ENCODE assay signal across 17 cellular contexts in genomic region chr12:49979791-49980190, GRCh38. TPM values are rescaled to one million over a fixed set of nuclear protein-coding genes. Genes with fewer than 3 reads are reported as not detected.
A peak's percentile ranks its signal among the peaks of the same experiment; 100 is the strongest.
DNase-seq lines count a peak whose midpoint lies in the region; ATAC-seq and TF ChIP-seq lines count a peak whose summit lies in the region.
"Had no signal": no experiment of that assay in that cellular context is flagged by ENCODE, and none has a peak within 500 bp of the region (broad histone marks: within the 10 kb centered on the region; RNA-seq: fewer than 3 reads in every experiment).

No MANE protein-coding gene starts in this region.

- CTCF ChIA-PET in SK-N-SH (lab: Yijun Ruan, JAX) = interaction anchor here (1.1 to 12.7 kb wide), 10 partner anchors 11 to 112 kb away, joined by 3 to 176 read pairs (median 20); no protein-coding TSS in a partner anchor

- ATAC-seq in SK-N-SH treated with all-trans-retinoic acid at 6 μM for 48 hours = no peak
- ATAC-seq in aorta (ENCODE audit: low FRiP score) = no peak
- no peak for ATAC-seq in GM18502 (IDR thresholded peaks at IDR 0.05; ENCODE audit: poor library complexity, unreplicated experiment)
- ATAC-seq: A549 had no signal

- H3K79me2 ChIP-seq in SK-N-SH (ENCODE audit: insufficient read depth) = no peaks in the 10 kb centered on the region

- WGBS in SK-N-SH (ENCODE audit: low lambda C conversion rate) = 90% methylated on average over 3 of the region's 3 CpGs
- 92 to 98% methylated on average over 3 of the region's 3 CpGs for WGBS in aorta, 2 donors

- H3K4me2 ChIP-seq in SK-N-SH = no peak overlapping the region
- H3K4me2 ChIP-seq: A549 had no signal

- TF ChIP-seq CTCF in SK-N-SH (IDR thresholded peaks at IDR 0.05) (no peak), type B pancreatic cell (conservative IDR thresholded peaks at IDR 0.05) (no peak)

- H4K20me1 ChIP-seq in SK-N-SH (ENCODE audit: insufficient read depth) = no peaks in the 10 kb centered on the region

- TF ChIP-seq RAD21 in SK-N-SH (IDR thresholded peaks at IDR 0.05; ENCODE audit: low read length) = no peak

- peak; percentile 9 for DNase-seq in SK-N-SH
- DNase-seq in MV-4-11 (lab: John Stamatoyannopoulos, UW) = peak; percentile 53
- DNase-seq in type B pancreatic cell (ENCODE audit: extremely low spot score, unreplicated experiment) = no peak
- DNase-seq in aorta = no peak
- no peak for DNase-seq in Ammon's horn (ENCODE audit: low spot score)
- DNase-seq: Calu3; CD4-positive, CD25-positive, alpha-beta regulatory T cell; DMS79; NCI-H1092; NCI-H2107; SHP77 had no signal

- H3K36me3 ChIP-seq in SK-N-SH (replicated peaks in 1 of 2; ENCODE audit: control insufficient read depth in 1 of 2, insufficient read depth in 2 of 2, low read length in 1 of 2) (no peaks in the 10 kb centered on the region), aorta (ENCODE audit: control insufficient read depth in 1 of 2, insufficient read depth in 2 of 2, low read length in 1 of 2) (no peaks in the 10 kb centered on the region)

- no peaks in the 10 kb centered on the region for H3K9me2 ChIP-seq in SK-N-SH

- H3K4me1 ChIP-seq in SK-N-SH (ENCODE audit: control insufficient read depth in 1 of 2, insufficient read depth in 2 of 2, low read depth in 1 of 2, low read length in 1 of 2) (peaks cover 14 to 83% of the 10 kb centered on the region in 2 experiments), aorta (ENCODE audit: control insufficient read depth in 1 of 2, insufficient read depth in 2 of 2, low read length in 2 of 2) (no peaks in the 10 kb centered on the region)
- H3K4me1 ChIP-seq: A549 had no signal

- peaks cover 21% of the 10 kb centered on the region for H3F3A ChIP-seq in SK-N-SH (replicated peaks; ENCODE audit: insufficient read depth)

- H3K4me3 Mint-ChIP-seq in dendritic cell treated with granulocyte-macrophage colony-stimulating factor and Interleukin-4, amounts not matched to agents 40 ng/mL and 50 ng/mL, for 4 days = no peak overlapping the region
- H3K4me3 Mint-ChIP-seq in type B pancreatic cell = no peak overlapping the region
- H3K4me3 Mint-ChIP-seq: CD4-positive, CD25-positive, alpha-beta regulatory T cell; IgD-negative memory B cell had no signal

- POLR2A ChIA-PET in SK-N-SH (lab: Yijun Ruan, JAX) = interaction anchor here (0.9 to 1.9 kb wide), 2 partner anchors 37 to 111 kb away, joined by 4 to 5 read pairs; no protein-coding TSS in a partner anchor

- H3K27ac ChIP-seq in SK-N-SH (ENCODE audit: low read depth in 2 of 2, low read length in 1 of 2) (peak overlapping the region in 1 of 2 experiments; percentile 98; a peak in 2 of 4 replicates), aorta (ENCODE audit: low read depth in 1 of 2, low read length in 2 of 2) (no peak overlapping the region)
- H3K27ac ChIP-seq: A549 had no signal

- H3K27me3 Mint-ChIP-seq in dendritic cell treated with granulocyte-macrophage colony-stimulating factor and Interleukin-4, amounts not matched to agents 40 ng/mL and 50 ng/mL, for 4 days = no peaks in the 10 kb centered on the region
- H3K27me3 Mint-ChIP-seq in type B pancreatic cell = no peaks in the 10 kb centered on the region
- H3K27me3 Mint-ChIP-seq: CD4-positive, CD25-positive, alpha-beta regulatory T cell; IgD-negative memory B cell had no signal

- H3K27me3 ChIP-seq in SK-N-SH (ENCODE audit: insufficient read depth) (no peaks in the 10 kb centered on the region), aorta (ENCODE audit: control insufficient read depth in 1 of 2, insufficient read depth in 2 of 2, low read length in 1 of 2) (no peaks in the 10 kb centered on the region)

- H3K9me3 ChIP-seq in SK-N-SH = no peaks in the 10 kb centered on the region
- no peaks in the 10 kb centered on the region for H3K9me3 ChIP-seq in aorta (ENCODE audit: control insufficient read depth, low read length)
- H3K9me3 ChIP-seq: A549 had no signal

- no peak overlapping the region for H3K9ac ChIP-seq in SK-N-SH

- intact Hi-C loops in dendritic cell treated with granulocyte-macrophage colony-stimulating factor and Interleukin-4, amounts not matched to agents 40 ng/mL and 50 ng/mL, for 4 days (cut with micrococcal nuclease) = no loop called here
- intact Hi-C loops in aorta (cut with DNase I) = no loop called here

- no peaks in the 10 kb centered on the region for H3K36me3 Mint-ChIP-seq in dendritic cell treated with granulocyte-macrophage colony-stimulating factor and Interleukin-4, amounts not matched to agents 40 ng/mL and 50 ng/mL, for 4 days (ENCODE audit: low read depth)
- no peaks in the 10 kb centered on the region for H3K36me3 Mint-ChIP-seq in type B pancreatic cell
- H3K36me3 Mint-ChIP-seq: CD4-positive, CD25-positive, alpha-beta regulatory T cell; IgD-negative memory B cell had no signal

- H3K4me3 ChIP-seq in SK-N-SH (ENCODE audit: low read depth in 2 of 2, low read length in 1 of 2) (no peak overlapping the region), aorta (ENCODE audit: low read length in 2 of 2) (no peak overlapping the region)
- H3K4me3 ChIP-seq: A549 had no signal

- H2AFZ ChIP-seq in SK-N-SH (ENCODE audit: low read depth) = no peak overlapping the region

- peak overlapping the region; percentile 93 for H3K27ac Mint-ChIP-seq in dendritic cell treated with granulocyte-macrophage colony-stimulating factor and Interleukin-4, amounts not matched to agents 40 ng/mL and 50 ng/mL, for 4 days
- H3K27ac Mint-ChIP-seq in type B pancreatic cell = peak overlapping the region; percentile 23
- H3K27ac Mint-ChIP-seq: IgD-negative memory B cell had no signal

- H3K4me1 Mint-ChIP-seq in dendritic cell treated with granulocyte-macrophage colony-stimulating factor and Interleukin-4, amounts not matched to agents 40 ng/mL and 50 ng/mL, for 4 days (ENCODE audit: low read depth) = peaks cover 90% of the 10 kb centered on the region
- peaks cover 56% of the 10 kb centered on the region for H3K4me1 Mint-ChIP-seq in type B pancreatic cell (ENCODE audit: unreplicated experiment)
- H3K4me1 Mint-ChIP-seq: CD4-positive, CD25-positive, alpha-beta regulatory T cell; IgD-negative memory B cell had no signal

- no peaks in the 10 kb centered on the region for H3K9me3 Mint-ChIP-seq in dendritic cell treated with granulocyte-macrophage colony-stimulating factor and Interleukin-4, amounts not matched to agents 40 ng/mL and 50 ng/mL, for 4 days
- H3K9me3 Mint-ChIP-seq in type B pancreatic cell = no peaks in the 10 kb centered on the region
- H3K9me3 Mint-ChIP-seq: CD4-positive, CD25-positive, alpha-beta regulatory T cell; IgD-negative memory B cell had no signal

- no peak for TF ChIP-seq EP300 in SK-N-SH (IDR thresholded peaks at IDR 0.05; ENCODE audit: borderline replicate concordance in 1 of 2, low read depth in 1 of 2, low read length in 1 of 2)

TF ChIP-seq in SK-N-SH, 30 proteins besides CTCF, POLR2A, EP300 and RAD21:
- TF ChIP-seq RCOR1 (IDR thresholded peaks at IDR 0.05; ENCODE audit: low read length) (peak; percentile 43; the same call in 1 of the 2 replicates), EZH2phosphoT487 (IDR thresholded peaks at IDR 0.05; ENCODE audit: borderline replicate concordance, low read depth) (no peak)

TF ChIP-seq in SK-N-SH treated with all-trans-retinoic acid at 6 μM for 48 hours, 23 proteins besides CTCF, POLR2A, EP300 and RAD21 (continues in another document):
- no peak for TF ChIP-seq BACH2 (CRISPR knock-in tag; IDR thresholded peaks at IDR 0.05; ENCODE audit: borderline replicate concordance)
- no peak for TF ChIP-seq TCF4 (CRISPR knock-in tag; IDR thresholded peaks at IDR 0.05; ENCODE audit: borderline replicate concordance)
- no peak for TF ChIP-seq SNAI2 (CRISPR knock-in tag; IDR thresholded peaks at IDR 0.05)
- TF ChIP-seq ZC3H10 (CRISPR knock-in tag; IDR thresholded peaks at IDR 0.05) = no peak
- no peak for TF ChIP-seq CSRNP3 (CRISPR knock-in tag; IDR thresholded peaks at IDR 0.05)
- no peak for TF ChIP-seq RARB (CRISPR knock-in tag; IDR thresholded peaks at IDR 0.05)

RNA-seq across cellular contexts. Expression of gene AQP6, which starts 7.0 kb away (rescaled TPM):
- polyA plus RNA-seq in SK-N-SH (2012; rRNA removed) (0.10 and 0.21 TPM in 2 replicates), aorta (not detected)
- 0.04 and 0.09 TPM in 2 replicates for polyA plus RNA-seq in SK-N-SH (2012; cell fraction: cytosol; rRNA removed)
- polyA plus RNA-seq in SK-N-SH (2012; cell fraction: nucleus; rRNA removed) = 0.56 and 0.59 TPM in 2 replicates
- total RNA-seq in type B pancreatic cell (ENCODE audit: low replicate concordance) (0.22 TPM in 1 of 2 replicates, not detected in the other), aorta (under 1 TPM in 1 of 2 donors, not detected in 1; 0.39 TPM)
- total RNA-seq: CD4-positive, CD25-positive, alpha-beta regulatory T cell had no signal
- polyA plus RNA-seq: CD4-positive, CD25-positive, alpha-beta regulatory T cell; IgD-negative memory B cell had no signal

RNA-seq across cellular contexts. Expression of gene AQP5, which starts 18.1 kb away (rescaled TPM):
- polyA plus RNA-seq in SK-N-SH (2012; rRNA removed) (0.08 and 0.10 TPM in 2 replicates), aorta (under 1 TPM in 1 of 2 donors, not detected in 1; 0.08 TPM)
- not detected in 2 replicates for polyA plus RNA-seq in SK-N-SH (2012; cell fraction: cytosol; rRNA removed)
- polyA plus RNA-seq in SK-N-SH (2012; cell fraction: nucleus; rRNA removed) = 0.06 TPM in 1 of 2 replicates, not detected in the other
- total RNA-seq in type B pancreatic cell (ENCODE audit: low replicate concordance) (0.95 and 0.97 TPM in 2 replicates), aorta (1 to 10 TPM in 1 of 2 donors, not detected in 1; 1.2 TPM)
- total RNA-seq: CD4-positive, CD25-positive, alpha-beta regulatory T cell; G401 had no signal
- polyA plus RNA-seq: A549; CD4-positive, CD25-positive, alpha-beta regulatory T cell; IgD-negative memory B cell had no signal

RNA-seq across cellular contexts. Expression of gene AQP2, which starts 29.3 kb away (rescaled TPM):
- polyA plus RNA-seq in SK-N-SH (2012; rRNA removed) = not detected in 2 replicates
- polyA plus RNA-seq in SK-N-SH (2012; cell fraction: cytosol; rRNA removed) = not detected in 2 replicates
- not detected in 2 replicates for polyA plus RNA-seq in SK-N-SH (2012; cell fraction: nucleus; rRNA removed)
- total RNA-seq in type B pancreatic cell (ENCODE audit: low replicate concordance) = 0.55 TPM in 1 of 2 replicates, not detected in the other
- total RNA-seq in aorta = under 1 TPM in 1 of 2 donors, not detected in 1; 0.21 TPM
- polyA plus RNA-seq in aorta = not detected
- total RNA-seq: Calu3; CD4-positive, CD25-positive, alpha-beta regulatory T cell; G401 had no signal
- polyA plus RNA-seq: A549; CD4-positive, CD25-positive, alpha-beta regulatory T cell; IgD-negative memory B cell had no signal

RNA-seq across cellular contexts. Expression of gene RACGAP1, which starts 45.5 kb away (rescaled TPM):
- polyA plus RNA-seq in SK-N-SH (2012; rRNA removed) (21.5 and 23.4 TPM in 2 replicates), aorta (1 to 10 TPM; 4.6 to 7.9 TPM)
- 25.5 and 28.2 TPM in 2 replicates for polyA plus RNA-seq in SK-N-SH (2012; cell fraction: cytosol; rRNA removed)
- 16.0 and 24.4 TPM in 2 replicates for polyA plus RNA-seq in SK-N-SH (2012; cell fraction: nucleus; rRNA removed)
- total RNA-seq in type B pancreatic cell (ENCODE audit: low replicate concordance) (32.4 and 70.6 TPM in 2 replicates), aorta (10 to 100 TPM in 1 of 2 donors, 1 to 10 TPM in 1; 8.0 to 10.1 TPM)

Comparison
In these comparisons a context has a peak if more than half of its experiments do, and no peak if none do; other contexts are left out.
1. DNase-seq: peak in SK-N-SH (single experiment) and MV-4-11 (single experiment); none in type B pancreatic cell (single experiment), aorta (0 of 2) and Ammon's horn (single experiment).